Comparison of ENCODE assay signal across 17 cellular contexts in the genomic region with DNA sequence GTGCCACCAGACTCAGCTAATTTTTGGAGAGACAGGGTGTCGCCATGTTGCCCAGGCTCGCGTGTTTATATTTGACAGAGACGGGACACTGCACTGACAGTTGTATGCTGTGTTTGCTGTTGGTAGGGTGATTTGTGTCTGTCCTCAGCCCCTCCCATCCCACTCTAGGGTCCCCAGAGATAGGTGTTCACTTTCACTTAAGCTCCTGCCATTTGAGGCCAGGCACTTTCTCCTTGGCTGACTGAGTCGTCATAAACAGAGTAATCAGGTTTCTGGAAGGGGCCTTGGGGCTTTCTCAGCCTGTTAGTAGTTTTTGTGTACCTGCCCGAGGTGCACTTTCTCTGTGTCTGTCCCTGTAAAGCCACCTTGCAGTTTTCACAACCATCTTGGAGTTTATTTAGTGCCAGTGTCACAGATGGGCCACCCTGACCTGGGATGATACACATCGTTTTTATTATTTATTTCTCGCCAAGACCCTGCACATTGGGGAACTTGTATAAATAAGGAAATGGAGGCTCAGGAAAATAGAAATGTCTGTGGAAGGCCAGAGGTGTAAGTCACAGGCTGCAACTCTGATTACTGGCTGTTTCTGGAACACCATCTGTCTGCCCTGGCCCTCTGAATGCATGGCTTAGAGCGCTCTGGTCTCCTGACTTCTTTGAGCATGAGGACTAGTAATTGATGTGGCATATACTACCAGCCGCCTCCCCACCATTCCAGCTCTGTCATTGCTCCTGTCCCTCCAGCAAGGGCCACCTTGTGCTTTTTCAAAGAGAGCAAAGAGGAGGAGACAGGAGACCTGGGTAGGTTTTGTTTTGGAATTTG.
DNase-seq lines count a peak whose midpoint lies in the region; ATAC-seq and TF ChIP-seq lines count a peak whose summit lies in the region.
"Had no signal": no experiment of that assay in that cellular context is flagged by ENCODE, and none has a peak within 500 bp of the region (broad histone marks: within the 10 kb centered on the region; RNA-seq: fewer than 3 reads in every experiment).

No MANE protein-coding gene starts in this region.

- peak overlapping the region; percentile 85 for H3K27ac ChIP-seq in left ventricle myocardium inferior (replicated peaks)
- no peak overlapping the region for H3K27ac ChIP-seq in tibial artery
- H3K27ac ChIP-seq: spleen had no signal

- H3K27me3 ChIP-seq in left ventricle myocardium inferior (ENCODE audit: low read depth) = no peaks in the 10 kb centered on the region
- H3K27me3 ChIP-seq in tibial artery = no peaks in the 10 kb centered on the region
- H3K27me3 ChIP-seq: esophagus squamous epithelium had no signal

- H3K4me1 Mint-ChIP-seq in memory B cell = peaks cover 2% of the 10 kb centered on the region

- H3K4me3 ChIP-seq in left ventricle myocardium inferior (no peak overlapping the region), tibial artery (no peak overlapping the region)
- H3K4me3 ChIP-seq: esophagus squamous epithelium, spleen had no signal

- no peak for TF ChIP-seq CTCF in left ventricle myocardium inferior (IDR thresholded peaks at IDR 0.05; ENCODE audit: borderline replicate concordance)
- no peak for TF ChIP-seq CTCF in tibial artery (IDR thresholded peaks at IDR 0.05)

- H3K4me3 Mint-ChIP-seq in memory B cell = no peak overlapping the region
- H3K4me3 Mint-ChIP-seq: activated CD8-positive, alpha-beta T cell treated with anti-CD3 and anti-CD28 coated beads, Interleukin-2, amount 10 ng/mL, durations not matched to agents 7 days and 5 days; activated naive CD8-positive, alpha-beta T cell treated with anti-CD3 and anti-CD28 coated beads, Interleukin-2, amount 10 ng/mL, durations not matched to agents 7 days and 5 days; CD8-positive, alpha-beta T cell had no signal

- H3K36me3 ChIP-seq in left ventricle myocardium inferior (peaks cover 7% of the 10 kb centered on the region), tibial artery (no peaks in the 10 kb centered on the region)
- H3K36me3 ChIP-seq: esophagus squamous epithelium, spleen had no signal

- H3K4me1 ChIP-seq in left ventricle myocardium inferior = peaks cover 97% of the 10 kb centered on the region
- peaks cover 0 to 6% (median 0%) of the 10 kb centered on the region in 4 donors for H3K4me1 ChIP-seq in tibial artery

- no peaks in the 10 kb centered on the region for H3K9me3 ChIP-seq in left ventricle myocardium inferior (replicated peaks)
- no peaks in the 10 kb centered on the region for H3K9me3 ChIP-seq in tibial artery
- H3K9me3 ChIP-seq: esophagus squamous epithelium, spleen had no signal

- H3K36me3 Mint-ChIP-seq in memory B cell = no peaks in the 10 kb centered on the region
- H3K36me3 Mint-ChIP-seq: activated naive CD8-positive, alpha-beta T cell treated with anti-CD3 and anti-CD28 coated beads, Interleukin-2, amount 10 ng/mL, durations not matched to agents 7 days and 5 days; CD8-positive, alpha-beta T cell had no signal

- DNase-seq in left ventricle myocardium inferior (no peak), left ventricle myocardium superior (no peak), NCI-H2171 treated with DMSO at 0.1 percent for 48 hours (lab: John Stamatoyannopoulos, UW) (peak; percentile 89), memory B cell (ENCODE audit: low spot score in 2 of 2) (no peak), NCI-H748 treated with DMSO at 0.1 percent for 48 hours (lab: John Stamatoyannopoulos, UW) (no peak), tibial artery (no peak), T-helper 2 cell (no peak)
- no peak for DNase-seq in activated effector memory CD4-positive, alpha-beta T cell treated with Interleukin-2 at 50 U/mL for 16 hours
- DNase-seq: activated CD8-positive, alpha-beta T cell treated with anti-CD3 and anti-CD28 coated beads, Interleukin-2, amount 10 ng/mL, durations not matched to agents 7 days and 5 days; activated naive CD8-positive, alpha-beta T cell treated with anti-CD3 and anti-CD28 coated beads, Interleukin-2, amount 10 ng/mL, durations not matched to agents 7 days and 5 days; CD8-positive, alpha-beta T cell; esophagus squamous epithelium; NCI-H1105 treated with DMSO at 0.1 percent for 48 hours; NCI-H526 treated with DMSO at 0.1 percent for 48 hours; spleen; stimulated activated naive CD4-positive, alpha-beta T cell had no signal

- H3K9me3 Mint-ChIP-seq in memory B cell = no peaks in the 10 kb centered on the region
- H3K9me3 Mint-ChIP-seq: activated naive CD8-positive, alpha-beta T cell treated with anti-CD3 and anti-CD28 coated beads, Interleukin-2, amount 10 ng/mL, durations not matched to agents 7 days and 5 days; CD8-positive, alpha-beta T cell had no signal

- no peaks in the 10 kb centered on the region for H3K27me3 Mint-ChIP-seq in memory B cell
- H3K27me3 Mint-ChIP-seq: activated naive CD8-positive, alpha-beta T cell treated with anti-CD3 and anti-CD28 coated beads, Interleukin-2, amount 10 ng/mL, durations not matched to agents 7 days and 5 days had no signal

- intact Hi-C loops in left ventricle myocardium inferior (cut with micrococcal nuclease) = no loop called here
- intact Hi-C loops in left ventricle myocardium superior (cut with micrococcal nuclease) = no loop called here
- intact Hi-C loops in tibial artery (cut with DNase I; ENCODE audit: low total_unique reads) = no loop called here

- ATAC-seq in left ventricle myocardium superior (no peak), memory B cell (ENCODE audit: low read depth) (peak; percentile 47)
- ATAC-seq: activated CD8-positive, alpha-beta T cell treated with anti-CD3 and anti-CD28 coated beads, Interleukin-2, amount 10 ng/mL, durations not matched to agents 7 days and 5 days; CD8-positive, alpha-beta T cell; Panc1 had no signal

- no peak overlapping the region for H3K27ac Mint-ChIP-seq in memory B cell
- H3K27ac Mint-ChIP-seq: activated CD8-positive, alpha-beta T cell treated with anti-CD3 and anti-CD28 coated beads, Interleukin-2, amount 10 ng/mL, durations not matched to agents 7 days and 5 days; activated naive CD8-positive, alpha-beta T cell treated with anti-CD3 and anti-CD28 coated beads, Interleukin-2, amount 10 ng/mL, durations not matched to agents 7 days and 5 days; CD8-positive, alpha-beta T cell had no signal
